ENCODE assay signal across 20 cellular contexts in genomic region chr13:30128095-30128494, GRCh38.
DNase-seq lines count a peak whose midpoint lies in the region; ATAC-seq and TF ChIP-seq lines count a peak whose summit lies in the region.
"Had no signal": no experiment of that assay in that cellular context is flagged by ENCODE, and none has a peak within 500 bp of the region (broad histone marks: within the 10 kb centered on the region; RNA-seq: fewer than 3 reads in every experiment).

No MANE protein-coding gene starts in this region.

- no peaks in the 10 kb centered on the region for H3K79me2 ChIP-seq in neural progenitor cell (ENCODE audit: low read depth)

- no peak overlapping the region for H3K27ac Mint-ChIP-seq in neural progenitor cell
- H3K27ac Mint-ChIP-seq: HFFc6 had no signal

- H3K4me3 ChIP-seq in right atrium auricular region (no peak overlapping the region), breast epithelium (no peak overlapping the region), neural progenitor cell (no peak overlapping the region), vagina (no peak overlapping the region)

- H3K27ac ChIP-seq in right atrium auricular region, result peak overlapping the region in 1 of 2 donors; percentile 29
- peak overlapping the region; percentile 85 to 88 for H3K27ac ChIP-seq in breast epithelium
- H3K27ac ChIP-seq in neural progenitor cell, result no peak overlapping the region
- peak overlapping the region; percentile 81 for H3K27ac ChIP-seq in vagina
- H3K27ac ChIP-seq: KMS-11 had no signal

- H3K9ac ChIP-seq in neural progenitor cell, result no peak overlapping the region
- H3K9ac ChIP-seq: KMS-11 had no signal

- TF ChIP-seq POLR2A in breast epithelium (IDR thresholded peaks at IDR 0.05) (no peak), vagina (IDR thresholded peaks at IDR 0.05) (no peak)

- H3K36me3 ChIP-seq in right atrium auricular region (no peaks in the 10 kb centered on the region), breast epithelium (no peaks in the 10 kb centered on the region), neural progenitor cell (no peaks in the 10 kb centered on the region), vagina (no peaks in the 10 kb centered on the region)
- H3K36me3 ChIP-seq: BE2C had no signal

- intact Hi-C loops in Right ventricle myocardium inferior (cut with DNase I), result no loop called here
- intact Hi-C loops in breast epithelium (cut with DNase I; ENCODE audit: low total_unique reads), result no loop called here
- intact Hi-C loops in vagina (cut with DNase I), result no loop called here

- no peak overlapping the region for H3K4me2 ChIP-seq in neural progenitor cell
- H3K4me2 ChIP-seq: KMS-11 had no signal

- H3K4me1 ChIP-seq in right atrium auricular region (peaks cover 0 to 19% of the 10 kb centered on the region in 2 donors), breast epithelium (peaks cover 5 to 15% of the 10 kb centered on the region in 2 donors), neural progenitor cell (no peaks in the 10 kb centered on the region), vagina (peaks cover 41% of the 10 kb centered on the region)
- H3K4me1 ChIP-seq: BE2C had no signal

- peak overlapping the region; percentile 8 for H3K4me3 Mint-ChIP-seq in neural progenitor cell
- H3K4me3 Mint-ChIP-seq: CD4-positive, CD25-positive, alpha-beta regulatory T cell; HFFc6 had no signal

- ATAC-seq in Right ventricle myocardium inferior (peak; percentile 29), GM21825 (IDR thresholded peaks at IDR 0.05; ENCODE audit: unreplicated experiment) (no peak), HG03378 (IDR thresholded peaks at IDR 0.05; ENCODE audit: unreplicated experiment) (no peak)
- ATAC-seq: PC-3 had no signal

- no peak for DNase-seq in Right ventricle myocardium inferior (ENCODE audit: missing footprints)
- no peak for DNase-seq in right atrium auricular region (ENCODE audit: low spot score)
- no peak for DNase-seq in breast epithelium (ENCODE audit: low spot score in 2 of 2)
- DNase-seq in neural progenitor cell (ENCODE audit: low spot score), result no peak
- no peak for DNase-seq in vagina (ENCODE audit: extremely low spot score in 2 of 2)
- DNase-seq: BE2C; CD4-positive, CD25-positive, alpha-beta regulatory T cell; COR-L47; DMS 273 treated with DMSO at 0.1 percent for 48 hours; DND-41; HFFc6; NCI-H1436; NCI-H1930; NCI-H345; NCI-H524 treated with DMSO at 0.1 percent for 48 hours; PC-3; RPMI8226 had no signal

- no peaks in the 10 kb centered on the region for H3F3A ChIP-seq in neural progenitor cell (ENCODE audit: low read depth)

- H3K27me3 ChIP-seq in right atrium auricular region (no peaks in the 10 kb centered on the region), breast epithelium (no peaks in the 10 kb centered on the region), neural progenitor cell (no peaks in the 10 kb centered on the region), vagina (no peaks in the 10 kb centered on the region)
- H3K27me3 ChIP-seq: BE2C had no signal

- H3K4me1 Mint-ChIP-seq in neural progenitor cell, result peaks cover 23% of the 10 kb centered on the region

- peaks cover 2% of the 10 kb centered on the region for H3K9me3 Mint-ChIP-seq in neural progenitor cell
- H3K9me3 Mint-ChIP-seq: CD4-positive, CD25-positive, alpha-beta regulatory T cell; HFFc6 had no signal

- H3K9me3 ChIP-seq in right atrium auricular region (no peaks in the 10 kb centered on the region), breast epithelium (no peaks in the 10 kb centered on the region), neural progenitor cell (ENCODE audit: low read depth) (no peaks in the 10 kb centered on the region), vagina (no peaks in the 10 kb centered on the region)
- H3K9me3 ChIP-seq: BE2C had no signal

- no peak overlapping the region for H2AFZ ChIP-seq in neural progenitor cell (replicated peaks)

- H3K36me3 Mint-ChIP-seq in neural progenitor cell, result no peaks in the 10 kb centered on the region
- H3K36me3 Mint-ChIP-seq: CD4-positive, CD25-positive, alpha-beta regulatory T cell had no signal

- no peaks in the 10 kb centered on the region for H4K20me1 ChIP-seq in neural progenitor cell (ENCODE audit: low read depth)

- TF ChIP-seq CTCF in right atrium auricular region (IDR thresholded peaks at IDR 0.05), result no peak
- TF ChIP-seq CTCF in breast epithelium (IDR thresholded peaks at IDR 0.05), result no peak
- TF ChIP-seq CTCF in neural progenitor cell (IDR thresholded peaks at IDR 0.05), result no peak
- no peak for TF ChIP-seq CTCF in vagina (IDR thresholded peaks at IDR 0.05)

- H3K27me3 Mint-ChIP-seq in neural progenitor cell (ENCODE audit: insufficient read depth, low read depth), result peaks cover 3% of the 10 kb centered on the region
- H3K27me3 Mint-ChIP-seq: CD4-positive, CD25-positive, alpha-beta regulatory T cell had no signal
